In genomic region chr2:7467782-7468447, GRCh38 we compare ENCODE assay signal across 16 cellular contexts.
DNase-seq lines count a peak whose midpoint lies in the region; ATAC-seq lines count a peak whose summit lies in the region.
"Had no signal": no experiment of that assay in that cellular context is flagged by ENCODE, and none has a peak within 500 bp of the region (broad histone marks: within the 10 kb centered on the region; RNA-seq: fewer than 3 reads in every experiment).

No MANE protein-coding gene starts in this region.

- peaks cover 38% of the 10 kb centered on the region for H3K4me1 Mint-ChIP-seq in activated naive CD8-positive, alpha-beta T cell treated with anti-CD3 and anti-CD28 coated beads, Interleukin-2, amount 10 ng/mL, durations not matched to agents 7 days and 5 days

- H3K27ac Mint-ChIP-seq in activated naive CD8-positive, alpha-beta T cell treated with anti-CD3 and anti-CD28 coated beads, Interleukin-2, amount 10 ng/mL, durations not matched to agents 7 days and 5 days: peak overlapping the region; percentile 87

- ATAC-seq in activated naive CD8-positive, alpha-beta T cell treated with anti-CD3 and anti-CD28 coated beads, Interleukin-2, amount 10 ng/mL, durations not matched to agents 7 days and 5 days (ENCODE audit: low read depth): peak; percentile 97
- no peak for ATAC-seq in GM18861 (IDR thresholded peaks at IDR 0.05; ENCODE audit: unreplicated experiment)
- ATAC-seq: A549 had no signal

- H3K36me3 Mint-ChIP-seq in activated naive CD8-positive, alpha-beta T cell treated with anti-CD3 and anti-CD28 coated beads, Interleukin-2, amount 10 ng/mL, durations not matched to agents 7 days and 5 days: peaks cover 35% of the 10 kb centered on the region

- peaks cover 13% of the 10 kb centered on the region for H3K9me3 Mint-ChIP-seq in activated naive CD8-positive, alpha-beta T cell treated with anti-CD3 and anti-CD28 coated beads, Interleukin-2, amount 10 ng/mL, durations not matched to agents 7 days and 5 days

- POLR2A ChIA-PET in activated naive CD8-positive, alpha-beta T cell treated with anti-CD3 and anti-CD28 coated beads, Interleukin-2, amount 10 ng/mL, durations not matched to agents 7 days and 5 days (lab: Charles Lee): interaction anchor here (0.6 to 2.0 kb wide), 7 partner anchors 15 to 557 kb away, joined by 3 to 10 read pairs (median 4); no protein-coding TSS in a partner anchor

- no peaks in the 10 kb centered on the region for H3K27me3 Mint-ChIP-seq in activated naive CD8-positive, alpha-beta T cell treated with anti-CD3 and anti-CD28 coated beads, Interleukin-2, amount 10 ng/mL, durations not matched to agents 7 days and 5 days

- DNase-seq in activated T-cell treated with anti-CD3 and anti-CD28 coated beads for 1 hour (ENCODE audit: low read depth) (peak; percentile 7), SK-N-DZ (ENCODE audit: low spot score) (no peak), EL (no peak)
- no peak for DNase-seq in activated T-cell treated with anti-CD3 and anti-CD28 coated beads, Interleukin-2, amount 50 U/mL, for 1 hour
- DNase-seq in activated CD4-positive, alpha-beta T cell treated with anti-CD3 and anti-CD28 coated beads, Interleukin-2, amount 50 U/mL, for 1 hour: peak; percentile 18
- no peak for DNase-seq in activated naive CD8-positive, alpha-beta T cell treated with anti-CD3 and anti-CD28 coated beads, Interleukin-2, amount 10 ng/mL, durations not matched to agents 7 days and 5 days
- peak in 2 of 3 donors; percentile 27 to 46 for DNase-seq in stimulated activated CD4-positive, alpha-beta T cell treated with anti-CD3 and anti-CD28 coated beads, TNF-alpha, amount 100 ng/mL, for 48 hours (ENCODE audit: low read depth in 3 of 3)
- DNase-seq: colonic mucosa, GM23248, Kasumi-1, mammary epithelial cell, NCI-H1436, NCI-H2227 treated with DMSO at 0.1 percent for 48 hours, T1000 had no signal

- H3K4me3 Mint-ChIP-seq in activated naive CD8-positive, alpha-beta T cell treated with anti-CD3 and anti-CD28 coated beads, Interleukin-2, amount 10 ng/mL, durations not matched to agents 7 days and 5 days: peak overlapping the region; percentile 25

Comparison
In these comparisons a context has a peak if more than half of its experiments do, and no peak if none do; other contexts are left out.
1. DNase-seq: peak in activated T-cell treated with anti-CD3 and anti-CD28 coated beads for 1 hour (single experiment), activated CD4-positive, alpha-beta T cell treated with anti-CD3 and anti-CD28 coated beads, Interleukin-2, amount 50 U/mL, for 1 hour (single experiment) and stimulated activated CD4-positive, alpha-beta T cell treated with anti-CD3 and anti-CD28 coated beads, TNF-alpha, amount 100 ng/mL, for 48 hours (2 of 3); none in activated T-cell treated with anti-CD3 and anti-CD28 coated beads, Interleukin-2, amount 50 U/mL, for 1 hour (single experiment), activated naive CD8-positive, alpha-beta T cell treated with anti-CD3 and anti-CD28 coated beads, Interleukin-2, amount 10 ng/mL, durations not matched to agents 7 days and 5 days (single experiment), SK-N-DZ (single experiment) and EL (single experiment).